Comparison of ENCODE assay signal across 1 cellular context in genomic region chr6:34390531-34391013, GRCh38.
TF ChIP-seq lines count a peak whose summit lies in the region.

No MANE protein-coding gene starts in this region.

TF ChIP-seq in GM12878, 131 proteins besides CTCF, POLR2A, EP300 and RAD21:
- TF ChIP-seq SKIL (IDR thresholded peaks at IDR 0.05; ENCODE audit: low read depth, poor library complexity, severe bottlenecking) (no peak), ATF3 (IDR thresholded peaks at IDR 0.05; ENCODE audit: borderline replicate concordance, extremely low read depth, low read depth, low read length) (no peak), ZNF217 (IDR thresholded peaks at IDR 0.05) (no peak), MXI1 (IDR thresholded peaks at IDR 0.05; ENCODE audit: low read depth, low read length) (no peak), CHD1 (IDR thresholded peaks at IDR 0.05; ENCODE audit: low read depth, low read length) (no peak), CBX3 (IDR thresholded peaks at IDR 0.05; ENCODE audit: borderline replicate concordance, low read depth) (no peak), RELA (IDR thresholded peaks at IDR 0.05; ENCODE audit: borderline replicate concordance, partially characterized antibody) (no peak), NFXL1 (IDR thresholded peaks at IDR 0.05; ENCODE audit: borderline replicate concordance) (no peak), RAD51 (IDR thresholded peaks at IDR 0.05) (no peak), NBN (IDR thresholded peaks at IDR 0.05) (no peak)
